16 cellular contexts compared by ENCODE assay signal in genomic region chr7:110962826-110963225, GRCh38.
"Had no signal": no experiment of that assay in that cellular context is flagged by ENCODE, and none has a peak within 500 bp of the region (broad histone marks: within the 10 kb centered on the region; RNA-seq: fewer than 3 reads in every experiment).

No MANE protein-coding gene starts in this region.

- ATAC-seq: left lung; naive thymus-derived CD8-positive, alpha-beta T cell; psoas muscle; stimulated activated naive CD8-positive, alpha-beta T cell treated with anti-CD3 and anti-CD28 coated beads, Interleukin-15, amount 100 ng/mL, for 72 hours had no signal

- H3K4me1 ChIP-seq: left lung, psoas muscle, spleen had no signal

- DNase-seq: cortex of kidney; head of caudate nucleus; left cardiac atrium; left lung; naive thymus-derived CD8-positive, alpha-beta T cell; nephron progenitor cell; nucleus accumbens; psoas muscle; spleen; stimulated activated CD4-positive, alpha-beta T cell treated with anti-CD3 and anti-CD28 coated beads, Interleukin-15, amount 100 ng/mL, for 24 hours; stimulated activated CD4-positive, alpha-beta T cell treated with anti-CD3 and anti-CD28 coated beads, Interleukin-4, amount 100 ng/mL, for 1 hour; stimulated activated CD8-positive, alpha-beta memory T cell treated with anti-CD3 and anti-CD28 coated beads, Interleukin-4, amount 100 ng/mL, for 48 hours; stimulated activated naive CD4-positive, alpha-beta T cell; stimulated activated naive CD8-positive, alpha-beta T cell treated with anti-CD3 and anti-CD28 coated beads, Interleukin-15, amount 100 ng/mL, for 72 hours; tibial artery had no signal

- H3K4me3 ChIP-seq: left lung, psoas muscle, skin epidermis, spleen, tibial artery had no signal

- H3K9me3 ChIP-seq: left lung, psoas muscle, spleen, tibial artery had no signal

- H3K36me3 ChIP-seq: left lung, spleen, tibial artery had no signal

- H3K27me3 ChIP-seq: left lung, spleen, tibial artery had no signal

- H3K27ac ChIP-seq: left lung, psoas muscle, skin epidermis, spleen, tibial artery had no signal
